11 cellular contexts compared by ENCODE assay signal in genomic region chr11:8261921-8262551, GRCh38. TPM values are rescaled to one million over a fixed set of nuclear protein-coding genes. Genes with fewer than 3 reads are reported as not detected.
DNase-seq lines count a peak whose midpoint lies in the region; ATAC-seq and TF ChIP-seq lines count a peak whose summit lies in the region.
"Had no signal": no experiment of that assay in that cellular context is flagged by ENCODE, and none has a peak within 500 bp of the region (broad histone marks: within the 10 kb centered on the region; RNA-seq: fewer than 3 reads in every experiment).

No MANE protein-coding gene starts in this region.

- no peak for ATAC-seq in left lobe of liver

- H3K9me2 ChIP-seq in OCI-LY7 (ENCODE audit: insufficient read depth, low read length): no peaks in the 10 kb centered on the region

- no peaks in the 10 kb centered on the region for H3K36me3 ChIP-seq in adipocyte (ENCODE audit: control insufficient read depth, insufficient read depth, low read length, severe bottlenecking)
- H3K36me3 ChIP-seq in smooth muscle cell (ENCODE audit: low read depth): no peaks in the 10 kb centered on the region
- H3K36me3 ChIP-seq in OCI-LY7 (ENCODE audit: insufficient read depth, low read length): no peaks in the 10 kb centered on the region

- H3K27ac ChIP-seq in smooth muscle cell (ENCODE audit: low read depth) (no peak overlapping the region), OCI-LY7 (ENCODE audit: low read depth, low read length, poor library complexity, severe bottlenecking) (no peak overlapping the region)
- H3K27ac ChIP-seq: 22Rv1, epithelial cell of prostate had no signal

- no peaks in the 10 kb centered on the region for H3K9me3 ChIP-seq in adipocyte (ENCODE audit: control insufficient read depth, low read length)
- H3K9me3 ChIP-seq in smooth muscle cell (replicated peaks; ENCODE audit: low read depth): no peaks in the 10 kb centered on the region
- no peaks in the 10 kb centered on the region for H3K9me3 ChIP-seq in OCI-LY7 (ENCODE audit: low read length)

- CTCF ChIA-PET in OCI-LY7 (lab: Charles Lee; ENCODE audit: unreplicated experiment): no interaction called here

- intact Hi-C loops in OCI-LY7 (cut with micrococcal nuclease; ENCODE audit: unreplicated experiment): loop anchor here (5.0 kb wide), 2 partner anchors 35 to 70 kb away; no protein-coding TSS in a partner anchor

- peaks cover 56% of the 10 kb centered on the region for H3K27me3 ChIP-seq in adipocyte (replicated peaks; ENCODE audit: control insufficient read depth, insufficient read depth, low read length)
- H3K27me3 ChIP-seq in smooth muscle cell (ENCODE audit: low read depth): peaks cover 54% of the 10 kb centered on the region

- H3K79me2 ChIP-seq in smooth muscle cell (ENCODE audit: low read depth) (no peaks in the 10 kb centered on the region), OCI-LY7 (ENCODE audit: insufficient read depth, low read depth, low read length) (no peaks in the 10 kb centered on the region)

- H3K4me1 ChIP-seq in adipocyte (ENCODE audit: control insufficient read depth, insufficient read depth, low read length) (peaks cover 29% of the 10 kb centered on the region), smooth muscle cell (ENCODE audit: low read depth) (peaks cover 4% of the 10 kb centered on the region), OCI-LY7 (ENCODE audit: insufficient read depth, low read length, poor library complexity, severe bottlenecking) (no peaks in the 10 kb centered on the region)

- 44% methylated on average over 12 of the region's 12 CpGs for WGBS in smooth muscle cell (ENCODE audit: low lambda C conversion rate)

- POLR2A ChIA-PET in OCI-LY7 (lab: Charles Lee): no interaction called here

- DNase-seq in DMS53 (lab: John Stamatoyannopoulos, UW) (peak; percentile 14), DMS53 treated with DMSO at 0.1 percent for 48 hours (lab: John Stamatoyannopoulos, UW; ENCODE audit: unreplicated experiment) (no peak), adipocyte (ENCODE audit: low read depth) (no peak), left lobe of liver (ENCODE audit: low spot score) (peak; percentile 37), smooth muscle cell (lab: John Stamatoyannopoulos, UW; ENCODE audit: unreplicated experiment) (no peak), NCI-H345 (lab: John Stamatoyannopoulos, UW) (no peak), OCI-LY7 (ENCODE audit: low spot score) (no peak)
- no peak for DNase-seq in activated effector memory CD4-positive, alpha-beta T cell treated with anti-CD3 and anti-CD28 coated beads, Interleukin-2, amount 50 U/mL, for 16 hours
- DNase-seq: activated gamma-delta T cell had no signal

- H2AFZ ChIP-seq in smooth muscle cell (ENCODE audit: low read depth) (no peak overlapping the region), OCI-LY7 (ENCODE audit: low read length) (no peak overlapping the region)

- no peak overlapping the region for H3K9ac ChIP-seq in adipocyte (ENCODE audit: low read length)
- H3K9ac ChIP-seq in smooth muscle cell (ENCODE audit: low read depth): no peak overlapping the region

- no peaks in the 10 kb centered on the region for H4K20me1 ChIP-seq in smooth muscle cell (ENCODE audit: low read depth)
- no peaks in the 10 kb centered on the region for H4K20me1 ChIP-seq in OCI-LY7 (ENCODE audit: insufficient read depth, low read length)

- no TSS peak for BruUV-seq in OCI-LY7 (replicated peaks; lab: Mats Ljungman, UMichigan)

- peak overlapping the region; percentile 72 for H3K4me3 ChIP-seq in adipocyte (ENCODE audit: low read length)
- H3K4me3 ChIP-seq in smooth muscle cell: peak overlapping the region; percentile 54
- no peak overlapping the region for H3K4me3 ChIP-seq in OCI-LY7 (ENCODE audit: low read depth, low read length, poor library complexity, severe bottlenecking)

- no peaks in the 10 kb centered on the region for H3F3A ChIP-seq in smooth muscle cell (ENCODE audit: low read depth)

- H3K4me2 ChIP-seq in smooth muscle cell (peak overlapping the region; percentile 96), OCI-LY7 (ENCODE audit: low read length) (no peak overlapping the region)

- no peak for TF ChIP-seq CTCF in smooth muscle cell (IDR thresholded peaks at IDR 0.05; ENCODE audit: borderline replicate concordance, insufficient read depth, poor library complexity, severe bottlenecking)
- TF ChIP-seq CTCF in OCI-LY7 (conservative IDR thresholded peaks at IDR 0.05; ENCODE audit: low read length): no peak

RNA-seq across cellular contexts. Expression of gene LMO1, which starts 1.6 kb away (rescaled TPM):
- total RNA-seq in left lobe of liver: not detected
- 1.1 and 8.3 TPM in 2 replicates for total RNA-seq in smooth muscle cell
- polyA plus RNA-seq in smooth muscle cell: 1.6 and 5.1 TPM in 2 replicates
- total RNA-seq in OCI-LY7 (2014; rRNA removed; shearing (Covaris generic)): not detected in 2 replicates
- total RNA-seq in OCI-LY7 (2022): not detected in 2 replicates

Comparison
In these comparisons a context has a peak if more than half of its experiments do, and no peak if none do; other contexts are left out.
1. DNase-seq: peak in DMS53 (single experiment) and left lobe of liver (single experiment); none in DMS53 treated with DMSO at 0.1 percent for 48 hours (single experiment), adipocyte (single experiment), smooth muscle cell (single experiment), activated effector memory CD4-positive, alpha-beta T cell treated with anti-CD3 and anti-CD28 coated beads, Interleukin-2, amount 50 U/mL, for 16 hours (single experiment), NCI-H345 (single experiment) and OCI-LY7 (single experiment).